13 cellular contexts compared by ENCODE assay signal in genomic region chr12:3743803-3744202, GRCh38. TPM values are rescaled to one million over a fixed set of nuclear protein-coding genes. Genes with fewer than 3 reads are reported as not detected.
DNase-seq lines count a peak whose midpoint lies in the region; ATAC-seq and TF ChIP-seq lines count a peak whose summit lies in the region.
"Had no signal": no experiment of that assay in that cellular context is flagged by ENCODE, and none has a peak within 500 bp of the region (broad histone marks: within the 10 kb centered on the region; RNA-seq: fewer than 3 reads in every experiment).

No MANE protein-coding gene starts in this region.

- no peak for TF ChIP-seq CTCF in GM13976 (IDR thresholded peaks at IDR 0.05; ENCODE audit: borderline replicate concordance, control extremely low read depth, extremely low read depth, insufficient read depth, missing control alignments)
- no peak for TF ChIP-seq CTCF in neural progenitor cell (IDR thresholded peaks at IDR 0.05)

- no peak overlapping the region for H3K4me3 ChIP-seq in neural progenitor cell
- H3K4me3 ChIP-seq: uterus had no signal

- no peak overlapping the region for H2AFZ ChIP-seq in neural progenitor cell (replicated peaks)
- H2AFZ ChIP-seq: parathyroid adenoma had no signal

- in situ Hi-C loops in GM13976 (cut with MboI; ENCODE audit: low sequenced_read_pairs, unreplicated experiment): no loop called here

- H3K9me3 Mint-ChIP-seq in activated naive CD8-positive, alpha-beta T cell treated with anti-CD3 and anti-CD28 coated beads, Interleukin-2, amount 50 U/mL, for 24 hours: no peaks in the 10 kb centered on the region
- H3K9me3 Mint-ChIP-seq in neural progenitor cell: no peaks in the 10 kb centered on the region

- peaks cover 46% of the 10 kb centered on the region for H3K4me1 Mint-ChIP-seq in activated naive CD8-positive, alpha-beta T cell treated with anti-CD3 and anti-CD28 coated beads, Interleukin-2, amount 50 U/mL, for 24 hours
- H3K4me1 Mint-ChIP-seq in neural progenitor cell: no peaks in the 10 kb centered on the region

- H3K4me3 Mint-ChIP-seq in activated naive CD8-positive, alpha-beta T cell treated with anti-CD3 and anti-CD28 coated beads, Interleukin-2, amount 50 U/mL, for 24 hours: no peak overlapping the region
- no peak overlapping the region for H3K4me3 Mint-ChIP-seq in neural progenitor cell

- no peaks in the 10 kb centered on the region for H3F3A ChIP-seq in neural progenitor cell (ENCODE audit: low read depth)

- H3K36me3 Mint-ChIP-seq in activated naive CD8-positive, alpha-beta T cell treated with anti-CD3 and anti-CD28 coated beads, Interleukin-2, amount 50 U/mL, for 24 hours (ENCODE audit: low read depth): peaks cover 43% of the 10 kb centered on the region
- H3K36me3 Mint-ChIP-seq in neural progenitor cell: no peaks in the 10 kb centered on the region

- H3K27ac Mint-ChIP-seq in activated naive CD8-positive, alpha-beta T cell treated with anti-CD3 and anti-CD28 coated beads, Interleukin-2, amount 50 U/mL, for 24 hours: peak overlapping the region; percentile 73
- peak overlapping the region; percentile 65 for H3K27ac Mint-ChIP-seq in neural progenitor cell

- H3K27me3 ChIP-seq in neural progenitor cell: no peaks in the 10 kb centered on the region
- H3K27me3 ChIP-seq: uterus had no signal

- H3K4me1 ChIP-seq in neural progenitor cell: no peaks in the 10 kb centered on the region
- H3K4me1 ChIP-seq: parathyroid adenoma, uterus had no signal

- peak; percentile 38 for DNase-seq in GM13976 (ENCODE audit: low spot score)
- DNase-seq in activated naive CD8-positive, alpha-beta T cell treated with anti-CD3 and anti-CD28 coated beads, Interleukin-2, amount 50 U/mL, for 24 hours: peak; percentile 28
- DNase-seq in neural progenitor cell (ENCODE audit: low spot score): no peak
- no peak for DNase-seq in ecto neural progenitor cell (ENCODE audit: low spot score)
- no peak for DNase-seq in medulla oblongata (ENCODE audit: extremely low spot score)
- DNase-seq in EL: no peak
- DNase-seq: DMS79, IMR-90, NCI-H2081 treated with DMSO at 0.1 percent for 48 hours, uterus had no signal

- no peak overlapping the region for H3K9ac ChIP-seq in neural progenitor cell
- H3K9ac ChIP-seq: parathyroid adenoma had no signal

- H3K9me3 ChIP-seq in neural progenitor cell (ENCODE audit: low read depth): no peaks in the 10 kb centered on the region
- H3K9me3 ChIP-seq: uterus had no signal

- H3K27me3 Mint-ChIP-seq in activated naive CD8-positive, alpha-beta T cell treated with anti-CD3 and anti-CD28 coated beads, Interleukin-2, amount 50 U/mL, for 24 hours: no peaks in the 10 kb centered on the region
- H3K27me3 Mint-ChIP-seq in neural progenitor cell (ENCODE audit: insufficient read depth, low read depth): peaks cover 2% of the 10 kb centered on the region

- no peak overlapping the region for H3K27ac ChIP-seq in neural progenitor cell
- H3K27ac ChIP-seq: parathyroid adenoma, uterus had no signal

- H3K79me2 ChIP-seq in neural progenitor cell (ENCODE audit: low read depth): no peaks in the 10 kb centered on the region
- H3K79me2 ChIP-seq: parathyroid adenoma had no signal

- H3K4me2 ChIP-seq in neural progenitor cell: no peak overlapping the region

- H3K36me3 ChIP-seq in neural progenitor cell: no peaks in the 10 kb centered on the region
- H3K36me3 ChIP-seq: uterus had no signal

- peak; percentile 61 for ATAC-seq in HG02759 (IDR thresholded peaks at IDR 0.05; ENCODE audit: unreplicated experiment)
- ATAC-seq in activated naive CD8-positive, alpha-beta T cell treated with anti-CD3 and anti-CD28 coated beads, Interleukin-2, amount 50 U/mL, for 24 hours: peak; percentile 78
- ATAC-seq: esophagus mucosa had no signal

- no peaks in the 10 kb centered on the region for H4K20me1 ChIP-seq in neural progenitor cell (ENCODE audit: low read depth)

RNA-seq across cellular contexts. Expression of gene CRACR2A, which starts 9.1 kb away (rescaled TPM):
- 0.06 and 1.1 TPM in 2 replicates for total RNA-seq in neural progenitor cell (ENCODE audit: low replicate concordance)

Comparison
In these comparisons a context has a peak if more than half of its experiments do, and no peak if none do; other contexts are left out.
1. DNase-seq: peak in GM13976 (single experiment) and activated naive CD8-positive, alpha-beta T cell treated with anti-CD3 and anti-CD28 coated beads, Interleukin-2, amount 50 U/mL, for 24 hours (single experiment); none in neural progenitor cell (single experiment), ecto neural progenitor cell (single experiment), medulla oblongata (single experiment) and EL (single experiment).